Comparison of ENCODE assay signal across 8 cellular contexts in the genomic region with DNA sequence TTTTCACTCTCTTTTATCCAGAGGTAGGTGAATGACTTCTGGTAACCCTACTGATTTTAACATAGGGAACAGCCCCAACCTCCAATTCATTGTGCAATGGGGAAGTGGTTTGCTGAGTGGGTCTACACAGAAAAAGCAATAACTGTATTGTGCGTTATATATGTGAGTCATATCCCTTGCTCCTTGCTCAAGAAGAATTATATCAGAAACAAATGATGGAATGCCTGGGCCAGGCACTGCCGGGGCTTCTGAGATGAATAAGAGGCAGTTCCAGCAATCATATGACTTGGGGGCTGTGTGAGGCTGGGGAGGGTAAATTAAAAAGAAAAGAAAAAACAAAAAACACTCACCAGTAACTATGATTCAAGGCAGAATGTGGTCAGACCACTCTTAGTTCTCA.
A peak's percentile ranks its signal among the peaks of the same experiment; 100 is the strongest.
DNase-seq lines count a peak whose midpoint lies in the region; ATAC-seq and TF ChIP-seq lines count a peak whose summit lies in the region.

No MANE protein-coding gene starts in this region.

- no peak overlapping the region for H3K4me3 Mint-ChIP-seq in GM23338

- H3K4me3 ChIP-seq in GM23338, result no peak overlapping the region
- no peak overlapping the region for H3K4me3 ChIP-seq in skeletal muscle tissue (ENCODE audit: low read length in 3 of 3)

- H3K27ac ChIP-seq in GM23338 (ENCODE audit: low read depth) (no peak overlapping the region), skeletal muscle tissue (ENCODE audit: low read depth, low read length) (peak overlapping the region; percentile 66)

- peak overlapping the region; percentile 31; the same call in 1 of the 2 replicates for H3K27ac Mint-ChIP-seq in GM23338

- DNase-seq in GM23338 (ENCODE audit: low spot score) (no peak), SIG-M5 treated with dmso at 0.1 percent for 504 hours (lab: John Stamatoyannopoulos, UW; ENCODE audit: unreplicated experiment) (peak; percentile 95), fibroblast of the conjunctiva (ENCODE audit: low read depth) (peak; percentile 52), middle frontal gyrus (ENCODE audit: extremely low spot score, low spot score) (no peak), GM19238 (ENCODE audit: insufficient read length, low spot score) (no peak)

- no peaks in the 10 kb centered on the region for H3K4me1 ChIP-seq in GM23338 (ENCODE audit: insufficient read depth)
- H3K4me1 ChIP-seq in skeletal muscle tissue (ENCODE audit: control insufficient read depth in 3 of 3, insufficient read depth in 3 of 3, low read length in 3 of 3), result peaks cover 0 to 3% (median 0%) of the 10 kb centered on the region in 3 donors

- H3K9me3 ChIP-seq in skeletal muscle tissue (ENCODE audit: control insufficient read depth in 3 of 3, low read length in 3 of 3), result no peaks in the 10 kb centered on the region

- ATAC-seq in GM23338 (no peak), HG03565 (IDR thresholded peaks at IDR 0.05; ENCODE audit: unreplicated experiment) (no peak), GM21423 (IDR thresholded peaks at IDR 0.05; ENCODE audit: unreplicated experiment) (no peak)

- no peaks in the 10 kb centered on the region for H3F3A ChIP-seq in GM23338 (replicated peaks; ENCODE audit: low read depth)

- no peaks in the 10 kb centered on the region for H3K9me3 Mint-ChIP-seq in GM23338

- H3K36me3 Mint-ChIP-seq in GM23338 (ENCODE audit: low read depth), result no peaks in the 10 kb centered on the region

- no peaks in the 10 kb centered on the region for H3K79me2 ChIP-seq in GM23338 (replicated peaks; ENCODE audit: insufficient read depth)

- H2AFZ ChIP-seq in GM23338, result no peak overlapping the region

- H3K4me2 ChIP-seq in GM23338, result no peak overlapping the region

- no peaks in the 10 kb centered on the region for H4K20me1 ChIP-seq in GM23338 (replicated peaks; ENCODE audit: insufficient read depth)

- H3K9ac ChIP-seq in skeletal muscle tissue (ENCODE audit: low read depth in 1 of 3, low read length in 3 of 3), result no peak overlapping the region

- H3K27me3 ChIP-seq in GM23338 (ENCODE audit: insufficient read depth) (no peaks in the 10 kb centered on the region), skeletal muscle tissue (ENCODE audit: control insufficient read depth in 3 of 3, insufficient read depth in 3 of 3, low read length in 3 of 3) (no peaks in the 10 kb centered on the region)

- peaks cover 4% of the 10 kb centered on the region; the same call in 1 of the 2 replicates for H3K9me2 ChIP-seq in GM23338 (ENCODE audit: insufficient read depth)

- peaks cover 4% of the 10 kb centered on the region; the same call in 2 of the 3 replicates for H3K4me1 Mint-ChIP-seq in GM23338

- no peaks in the 10 kb centered on the region for H3K36me3 ChIP-seq in GM23338 (ENCODE audit: insufficient read depth)
- no peaks in the 10 kb centered on the region for H3K36me3 ChIP-seq in skeletal muscle tissue (ENCODE audit: control insufficient read depth in 3 of 3, insufficient read depth in 3 of 3, low read length in 3 of 3)

- no peaks in the 10 kb centered on the region for H3K27me3 Mint-ChIP-seq in GM23338 (ENCODE audit: insufficient read depth, low read depth, poor library complexity)

- TF ChIP-seq CTCF in GM23338 (conservative IDR thresholded peaks at IDR 0.05; ENCODE audit: low read depth in 2 of 2), result no peak

TF ChIP-seq in GM23338, 12 proteins besides CTCF, POLR2A, EP300 and RAD21:
- no peak for TF ChIP-seq EZH2phosphoT487 (IDR thresholded peaks at IDR 0.05; ENCODE audit: unreplicated experiment)
- TF ChIP-seq POLR2AphosphoS5 (IDR thresholded peaks at IDR 0.05; ENCODE audit: low read depth), result no peak
- no peak for TF ChIP-seq ZNF331 (CRISPR knock-in tag; IDR thresholded peaks at IDR 0.05; ENCODE audit: low read depth)
- no peak for TF ChIP-seq ETS1 (IDR thresholded peaks at IDR 0.05)

Comparison
In these comparisons a context has a peak if more than half of its experiments do, and no peak if none do; other contexts are left out.
1. DNase-seq: peak in SIG-M5 treated with dmso at 0.1 percent for 504 hours (single experiment) and fibroblast of the conjunctiva (single experiment); none in GM23338 (single experiment), middle frontal gyrus (single experiment) and GM19238 (single experiment).